In genomic region chr6:63509652-63510352, GRCh38 we compare ENCODE assay signal across 1 cellular context.
A peak's percentile ranks its signal among the peaks of the same experiment; 100 is the strongest.
TF ChIP-seq lines count a peak whose summit lies in the region.

No MANE protein-coding gene starts in this region.

TF ChIP-seq in HepG2, 621 proteins besides CTCF, POLR2A, EP300 and RAD21 (continued from another document and continues in another):
- TF ChIP-seq, protein P1, sequence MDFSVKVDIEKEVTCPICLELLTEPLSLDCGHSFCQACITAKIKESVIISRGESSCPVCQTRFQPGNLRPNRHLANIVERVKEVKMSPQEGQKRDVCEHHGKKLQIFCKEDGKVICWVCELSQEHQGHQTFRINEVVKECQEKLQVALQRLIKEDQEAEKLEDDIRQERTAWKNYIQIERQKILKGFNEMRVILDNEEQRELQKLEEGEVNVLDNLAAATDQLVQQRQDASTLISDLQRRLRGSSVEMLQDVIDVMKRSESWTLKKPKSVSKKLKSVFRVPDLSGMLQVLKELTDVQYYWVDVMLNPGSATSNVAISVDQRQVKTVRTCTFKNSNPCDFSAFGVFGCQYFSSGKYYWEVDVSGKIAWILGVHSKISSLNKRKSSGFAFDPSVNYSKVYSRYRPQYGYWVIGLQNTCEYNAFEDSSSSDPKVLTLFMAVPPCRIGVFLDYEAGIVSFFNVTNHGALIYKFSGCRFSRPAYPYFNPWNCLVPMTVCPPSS (IDR thresholded peaks at IDR 0.05): no peak
- TF ChIP-seq ZNF792 (CRISPR knock-in tag; IDR thresholded peaks at IDR 0.05) (no peak), ZNF577 (CRISPR knock-in tag; IDR thresholded peaks at IDR 0.05; ENCODE audit: borderline replicate concordance, low read depth) (no peak), ZSCAN29 (CRISPR knock-in tag; conservative IDR thresholded peaks at IDR 0.05) (peak; percentile 100), ZNF3 (CRISPR knock-in tag; IDR thresholded peaks at IDR 0.05) (0 out of 2 replicates have a peak, but pooled peaks have one; percentile 45), MZF1 (CRISPR knock-in tag; IDR thresholded peaks at IDR 0.05; ENCODE audit: borderline replicate concordance) (no peak), HMG20A (CRISPR knock-in tag; IDR thresholded peaks at IDR 0.05; ENCODE audit: borderline replicate concordance) (peak; percentile 91; the same call in 1 of the 2 replicates), ATM (IDR thresholded peaks at IDR 0.05; ENCODE audit: borderline replicate concordance) (no peak), ZNF749 (CRISPR knock-in tag; IDR thresholded peaks at IDR 0.05; ENCODE audit: borderline replicate concordance) (no peak; the same call in 1 of the 2 replicates), U2AF2 (IDR thresholded peaks at IDR 0.05; ENCODE audit: low read depth, low read length) (no peak), CEBPG (CRISPR knock-in tag; IDR thresholded peaks at IDR 0.05) (peak; percentile 96), ZNF780A (CRISPR knock-in tag; IDR thresholded peaks at IDR 0.05) (no peak), ZNF547 (CRISPR knock-in tag; IDR thresholded peaks at IDR 0.05) (peak; percentile 35; the same call in 1 of the 2 replicates), YY1 (IDR thresholded peaks at IDR 0.05; ENCODE audit: insufficient read depth, insufficient replicate concordance, low read depth, low read length) (peak; percentile 12), SRY (CRISPR knock-in tag; IDR thresholded peaks at IDR 0.05) (no peak), RXRB (CRISPR knock-in tag; IDR thresholded peaks at IDR 0.05; ENCODE audit: borderline replicate concordance) (peak; percentile 88), ZNF207 (IDR thresholded peaks at IDR 0.05; ENCODE audit: borderline replicate concordance) (no peak), ATF5 (CRISPR knock-in tag; IDR thresholded peaks at IDR 0.05; ENCODE audit: low read depth) (no peak), ZSCAN9 (CRISPR knock-in tag; IDR thresholded peaks at IDR 0.05; ENCODE audit: borderline replicate concordance) (peak; percentile 92; the same call in 1 of the 2 replicates), PAXIP1 (CRISPR knock-in tag; conservative IDR thresholded peaks at IDR 0.05) (peak; percentile 97), ZNF274 (CRISPR knock-in tag; IDR thresholded peaks at IDR 0.05) (no peak), POLR2AphosphoS5 (IDR thresholded peaks at IDR 0.05; ENCODE audit: low read depth, low read length) (peak; percentile 71), AGO1 (IDR thresholded peaks at IDR 0.05; ENCODE audit: low read depth, low read length, poor library complexity, severe bottlenecking) (no peak), FOXK2 (IDR thresholded peaks at IDR 0.05) (peak; percentile 82), GATA4 (IDR thresholded peaks at IDR 0.05; ENCODE audit: borderline replicate concordance, low read depth) (no peak; the same call in 1 of the 2 replicates), MAZ (IDR thresholded peaks at IDR 0.05; ENCODE audit: borderline replicate concordance, low read depth, low read length) (no peak), MAZ (CRISPR knock-in tag; IDR thresholded peaks at IDR 0.05; ENCODE audit: low read depth) (peak; percentile 20; the same call in 1 of the 2 replicates), ZNF30 (CRISPR knock-in tag; IDR thresholded peaks at IDR 0.05) (no peak), FOXA3 (CRISPR knock-in tag; IDR thresholded peaks at IDR 0.05) (peak; percentile 93), SMAD9 (CRISPR knock-in tag; IDR thresholded peaks at IDR 0.05) (no peak), ZNF782 (CRISPR knock-in tag; IDR thresholded peaks at IDR 0.05; ENCODE audit: borderline replicate concordance) (no peak), TRAFD1 (CRISPR knock-in tag; IDR thresholded peaks at IDR 0.05; ENCODE audit: borderline replicate concordance) (no peak), RELA (CRISPR knock-in tag; IDR thresholded peaks at IDR 0.05) (peak; percentile 99), DMAP1 (CRISPR knock-in tag; IDR thresholded peaks at IDR 0.05) (peak; percentile 60), NCOA5 (CRISPR knock-in tag; IDR thresholded peaks at IDR 0.05) (no peak), ELF1 (CRISPR knock-in tag; IDR thresholded peaks at IDR 0.05) (peak; percentile 32; the same call in 1 of the 2 replicates), KDM5B (CRISPR knock-in tag; IDR thresholded peaks at IDR 0.05; ENCODE audit: borderline replicate concordance) (no peak), SALL2 (CRISPR knock-in tag; IDR thresholded peaks at IDR 0.05) (no peak), ASH2L (IDR thresholded peaks at IDR 0.05; ENCODE audit: insufficient read length, low read depth, low read length) (peak; percentile 52), ZBTB20 (CRISPR knock-in tag; IDR thresholded peaks at IDR 0.05; ENCODE audit: borderline replicate concordance, low read depth) (peak; percentile 37; the same call in 1 of the 2 replicates), ATAD3A (CRISPR knock-in tag; IDR thresholded peaks at IDR 0.05) (no peak)
- TF ChIP-seq, protein P2, sequence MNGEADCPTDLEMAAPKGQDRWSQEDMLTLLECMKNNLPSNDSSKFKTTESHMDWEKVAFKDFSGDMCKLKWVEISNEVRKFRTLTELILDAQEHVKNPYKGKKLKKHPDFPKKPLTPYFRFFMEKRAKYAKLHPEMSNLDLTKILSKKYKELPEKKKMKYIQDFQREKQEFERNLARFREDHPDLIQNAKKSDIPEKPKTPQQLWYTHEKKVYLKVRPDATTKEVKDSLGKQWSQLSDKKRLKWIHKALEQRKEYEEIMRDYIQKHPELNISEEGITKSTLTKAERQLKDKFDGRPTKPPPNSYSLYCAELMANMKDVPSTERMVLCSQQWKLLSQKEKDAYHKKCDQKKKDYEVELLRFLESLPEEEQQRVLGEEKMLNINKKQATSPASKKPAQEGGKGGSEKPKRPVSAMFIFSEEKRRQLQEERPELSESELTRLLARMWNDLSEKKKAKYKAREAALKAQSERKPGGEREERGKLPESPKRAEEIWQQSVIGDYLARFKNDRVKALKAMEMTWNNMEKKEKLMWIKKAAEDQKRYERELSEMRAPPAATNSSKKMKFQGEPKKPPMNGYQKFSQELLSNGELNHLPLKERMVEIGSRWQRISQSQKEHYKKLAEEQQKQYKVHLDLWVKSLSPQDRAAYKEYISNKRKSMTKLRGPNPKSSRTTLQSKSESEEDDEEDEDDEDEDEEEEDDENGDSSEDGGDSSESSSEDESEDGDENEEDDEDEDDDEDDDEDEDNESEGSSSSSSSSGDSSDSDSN (CRISPR knock-in tag; IDR thresholded peaks at IDR 0.05): no peak
- TF ChIP-seq, protein P3, sequence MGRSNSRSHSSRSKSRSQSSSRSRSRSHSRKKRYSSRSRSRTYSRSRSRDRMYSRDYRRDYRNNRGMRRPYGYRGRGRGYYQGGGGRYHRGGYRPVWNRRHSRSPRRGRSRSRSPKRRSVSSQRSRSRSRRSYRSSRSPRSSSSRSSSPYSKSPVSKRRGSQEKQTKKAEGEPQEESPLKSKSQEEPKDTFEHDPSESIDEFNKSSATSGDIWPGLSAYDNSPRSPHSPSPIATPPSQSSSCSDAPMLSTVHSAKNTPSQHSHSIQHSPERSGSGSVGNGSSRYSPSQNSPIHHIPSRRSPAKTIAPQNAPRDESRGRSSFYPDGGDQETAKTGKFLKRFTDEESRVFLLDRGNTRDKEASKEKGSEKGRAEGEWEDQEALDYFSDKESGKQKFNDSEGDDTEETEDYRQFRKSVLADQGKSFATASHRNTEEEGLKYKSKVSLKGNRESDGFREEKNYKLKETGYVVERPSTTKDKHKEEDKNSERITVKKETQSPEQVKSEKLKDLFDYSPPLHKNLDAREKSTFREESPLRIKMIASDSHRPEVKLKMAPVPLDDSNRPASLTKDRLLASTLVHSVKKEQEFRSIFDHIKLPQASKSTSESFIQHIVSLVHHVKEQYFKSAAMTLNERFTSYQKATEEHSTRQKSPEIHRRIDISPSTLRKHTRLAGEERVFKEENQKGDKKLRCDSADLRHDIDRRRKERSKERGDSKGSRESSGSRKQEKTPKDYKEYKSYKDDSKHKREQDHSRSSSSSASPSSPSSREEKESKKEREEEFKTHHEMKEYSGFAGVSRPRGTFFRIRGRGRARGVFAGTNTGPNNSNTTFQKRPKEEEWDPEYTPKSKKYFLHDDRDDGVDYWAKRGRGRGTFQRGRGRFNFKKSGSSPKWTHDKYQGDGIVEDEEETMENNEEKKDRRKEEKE (IDR thresholded peaks at IDR 0.05): no peak
- TF ChIP-seq, protein P4, sequence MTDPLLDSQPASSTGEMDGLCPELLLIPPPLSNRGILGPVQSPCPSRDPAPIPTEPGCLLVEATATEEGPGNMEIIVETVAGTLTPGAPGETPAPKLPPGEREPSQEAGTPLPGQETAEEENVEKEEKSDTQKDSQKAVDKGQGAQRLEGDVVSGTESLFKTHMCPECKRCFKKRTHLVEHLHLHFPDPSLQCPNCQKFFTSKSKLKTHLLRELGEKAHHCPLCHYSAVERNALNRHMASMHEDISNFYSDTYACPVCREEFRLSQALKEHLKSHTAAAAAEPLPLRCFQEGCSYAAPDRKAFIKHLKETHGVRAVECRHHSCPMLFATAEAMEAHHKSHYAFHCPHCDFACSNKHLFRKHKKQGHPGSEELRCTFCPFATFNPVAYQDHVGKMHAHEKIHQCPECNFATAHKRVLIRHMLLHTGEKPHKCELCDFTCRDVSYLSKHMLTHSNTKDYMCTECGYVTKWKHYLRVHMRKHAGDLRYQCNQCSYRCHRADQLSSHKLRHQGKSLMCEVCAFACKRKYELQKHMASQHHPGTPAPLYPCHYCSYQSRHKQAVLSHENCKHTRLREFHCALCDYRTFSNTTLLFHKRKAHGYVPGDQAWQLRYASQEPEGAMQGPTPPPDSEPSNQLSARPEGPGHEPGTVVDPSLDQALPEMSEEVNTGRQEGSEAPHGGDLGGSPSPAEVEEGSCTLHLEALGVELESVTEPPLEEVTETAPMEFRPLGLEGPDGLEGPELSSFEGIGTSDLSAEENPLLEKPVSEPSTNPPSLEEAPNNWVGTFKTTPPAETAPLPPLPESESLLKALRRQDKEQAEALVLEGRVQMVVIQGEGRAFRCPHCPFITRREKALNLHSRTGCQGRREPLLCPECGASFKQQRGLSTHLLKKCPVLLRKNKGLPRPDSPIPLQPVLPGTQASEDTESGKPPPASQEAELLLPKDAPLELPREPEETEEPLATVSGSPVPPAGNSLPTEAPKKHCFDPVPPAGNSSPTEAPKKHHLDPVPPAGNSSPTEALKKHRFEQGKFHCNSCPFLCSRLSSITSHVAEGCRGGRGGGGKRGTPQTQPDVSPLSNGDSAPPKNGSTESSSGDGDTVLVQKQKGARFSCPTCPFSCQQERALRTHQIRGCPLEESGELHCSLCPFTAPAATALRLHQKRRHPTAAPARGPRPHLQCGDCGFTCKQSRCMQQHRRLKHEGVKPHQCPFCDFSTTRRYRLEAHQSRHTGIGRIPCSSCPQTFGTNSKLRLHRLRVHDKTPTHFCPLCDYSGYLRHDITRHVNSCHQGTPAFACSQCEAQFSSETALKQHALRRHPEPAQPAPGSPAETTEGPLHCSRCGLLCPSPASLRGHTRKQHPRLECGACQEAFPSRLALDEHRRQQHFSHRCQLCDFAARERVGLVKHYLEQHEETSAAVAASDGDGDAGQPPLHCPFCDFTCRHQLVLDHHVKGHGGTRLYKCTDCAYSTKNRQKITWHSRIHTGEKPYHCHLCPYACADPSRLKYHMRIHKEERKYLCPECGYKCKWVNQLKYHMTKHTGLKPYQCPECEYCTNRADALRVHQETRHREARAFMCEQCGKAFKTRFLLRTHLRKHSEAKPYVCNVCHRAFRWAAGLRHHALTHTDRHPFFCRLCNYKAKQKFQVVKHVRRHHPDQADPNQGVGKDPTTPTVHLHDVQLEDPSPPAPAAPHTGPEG (CRISPR knock-in tag; IDR thresholded peaks at IDR 0.05): 0 out of 2 replicates have a peak, but pooled peaks have one; percentile 37
- TF ChIP-seq, protein P5, sequence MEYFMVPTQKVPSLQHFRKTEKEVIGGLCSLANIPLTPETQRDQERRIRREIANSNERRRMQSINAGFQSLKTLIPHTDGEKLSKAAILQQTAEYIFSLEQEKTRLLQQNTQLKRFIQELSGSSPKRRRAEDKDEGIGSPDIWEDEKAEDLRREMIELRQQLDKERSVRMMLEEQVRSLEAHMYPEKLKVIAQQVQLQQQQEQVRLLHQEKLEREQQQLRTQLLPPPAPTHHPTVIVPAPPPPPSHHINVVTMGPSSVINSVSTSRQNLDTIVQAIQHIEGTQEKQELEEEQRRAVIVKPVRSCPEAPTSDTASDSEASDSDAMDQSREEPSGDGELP (IDR thresholded peaks at IDR 0.05; ENCODE audit: borderline replicate concordance, low read depth): peak; percentile 76; the same call in 1 of the 2 replicates
- TF ChIP-seq, protein P6, sequence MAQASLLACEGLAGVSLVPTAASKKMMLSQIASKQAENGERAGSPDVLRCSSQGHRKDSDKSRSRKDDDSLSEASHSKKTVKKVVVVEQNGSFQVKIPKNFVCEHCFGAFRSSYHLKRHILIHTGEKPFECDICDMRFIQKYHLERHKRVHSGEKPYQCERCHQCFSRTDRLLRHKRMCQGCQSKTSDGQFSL (CRISPR knock-in tag; IDR thresholded peaks at IDR 0.05): no peak
